19 cellular contexts compared by ENCODE assay signal in genomic region chr22:38730411-38730871, GRCh38. TPM values are rescaled to one million over a fixed set of nuclear protein-coding genes. Genes with fewer than 3 reads are reported as not detected.
DNase-seq lines count a peak whose midpoint lies in the region; ATAC-seq and TF ChIP-seq lines count a peak whose summit lies in the region.
"Had no signal": no experiment of that assay in that cellular context is flagged by ENCODE, and none has a peak within 500 bp of the region (broad histone marks: within the 10 kb centered on the region; RNA-seq: fewer than 3 reads in every experiment).

No MANE protein-coding gene starts in this region.

- intact Hi-C loops in CD4-positive, alpha-beta memory T cell (cut with micrococcal nuclease) = loop anchor here (5.0 kb wide), 1 partner anchor 112 kb away; the partner anchor contains the start of gene NPTXR
- intact Hi-C loops in esophagus squamous epithelium (cut with DNase I) = no loop called here

- H3K4me3 Mint-ChIP-seq in CD4-positive, alpha-beta memory T cell = peak overlapping the region in 1 of 8 donors; percentile 17
- H3K4me3 Mint-ChIP-seq in activated naive CD8-positive, alpha-beta T cell treated with anti-CD3 and anti-CD28 coated beads for 36 hours = no peak overlapping the region
- peak overlapping the region in 3 of 10 donors; percentile 25 to 61 (median 26) for H3K4me3 Mint-ChIP-seq in naive thymus-derived CD8-positive, alpha-beta T cell
- H3K4me3 Mint-ChIP-seq: dendritic cell treated with granulocyte-macrophage colony-stimulating factor and Interleukin-4, amounts not matched to agents 40 ng/mL and 50 ng/mL, for 4 days had no signal

- H3K4me1 ChIP-seq in BLaER1 = peaks cover 83% of the 10 kb centered on the region
- H3K4me1 ChIP-seq in CD4-positive, alpha-beta memory T cell (ENCODE audit: insufficient read depth, low read length) = peaks cover 14% of the 10 kb centered on the region
- peaks cover 21 to 42% (median 27%) of the 10 kb centered on the region in 3 donors for H3K4me1 ChIP-seq in esophagus squamous epithelium

- ATAC-seq in naive thymus-derived CD8-positive, alpha-beta T cell = no peak
- ATAC-seq: body of pancreas, esophagus mucosa, HCT116, SK-N-SH treated with all-trans-retinoic acid at 6 μM for 48 hours had no signal

- no peak for TF ChIP-seq CTCF in esophagus squamous epithelium (IDR thresholded peaks at IDR 0.05)

- peaks cover 0 to 4% (median 0%) of the 10 kb centered on the region in 8 donors for H3K9me3 Mint-ChIP-seq in CD4-positive, alpha-beta memory T cell
- no peaks in the 10 kb centered on the region for H3K9me3 Mint-ChIP-seq in activated naive CD8-positive, alpha-beta T cell treated with anti-CD3 and anti-CD28 coated beads for 36 hours
- no peaks in the 10 kb centered on the region for H3K9me3 Mint-ChIP-seq in naive thymus-derived CD8-positive, alpha-beta T cell
- H3K9me3 Mint-ChIP-seq: dendritic cell treated with granulocyte-macrophage colony-stimulating factor and Interleukin-4, amounts not matched to agents 40 ng/mL and 50 ng/mL, for 4 days had no signal

- H3K9me3 ChIP-seq in BLaER1 = no peaks in the 10 kb centered on the region
- no peaks in the 10 kb centered on the region for H3K9me3 ChIP-seq in CD4-positive, alpha-beta memory T cell (ENCODE audit: control insufficient read depth in 1 of 2, low read length in 2 of 2)
- H3K9me3 ChIP-seq in esophagus squamous epithelium = no peaks in the 10 kb centered on the region
- H3K9me3 ChIP-seq: BLaER1 treated with 17β-estradiol and CSF1 and Interleukin-3, amounts not matched to agents 10 nM and 100 nM; body of pancreas; thyroid gland had no signal

- peaks cover 41 to 84% of the 10 kb centered on the region in 2 donors for H3K36me3 Mint-ChIP-seq in CD4-positive, alpha-beta memory T cell
- H3K36me3 Mint-ChIP-seq in activated naive CD8-positive, alpha-beta T cell treated with anti-CD3 and anti-CD28 coated beads for 36 hours = peaks cover 19% of the 10 kb centered on the region
- peaks cover under 1 to 77% (median 8%) of the 10 kb centered on the region in 3 donors for H3K36me3 Mint-ChIP-seq in naive thymus-derived CD8-positive, alpha-beta T cell

- H3K4me2 ChIP-seq in BLaER1 = peak overlapping the region; percentile 83; the same call in 1 of the 2 replicates
- H3K4me2 ChIP-seq: BLaER1 treated with 17β-estradiol and CSF1 and Interleukin-3, amounts not matched to agents 10 nM and 100 nM; PC-9 had no signal

- H3K27me3 Mint-ChIP-seq in CD4-positive, alpha-beta memory T cell = no peaks in the 10 kb centered on the region
- H3K27me3 Mint-ChIP-seq in activated naive CD8-positive, alpha-beta T cell treated with anti-CD3 and anti-CD28 coated beads for 36 hours = no peaks in the 10 kb centered on the region
- no peaks in the 10 kb centered on the region for H3K27me3 Mint-ChIP-seq in naive thymus-derived CD8-positive, alpha-beta T cell
- H3K27me3 Mint-ChIP-seq: dendritic cell treated with granulocyte-macrophage colony-stimulating factor and Interleukin-4, amounts not matched to agents 40 ng/mL and 50 ng/mL, for 4 days had no signal

- H3K36me3 ChIP-seq in BLaER1 = peaks cover 98% of the 10 kb centered on the region
- peaks cover 77% of the 10 kb centered on the region for H3K36me3 ChIP-seq in CD4-positive, alpha-beta memory T cell (ENCODE audit: insufficient read depth, low read length)
- peaks cover 60 to 88% (median 72%) of the 10 kb centered on the region in 3 donors for H3K36me3 ChIP-seq in esophagus squamous epithelium

- no peaks in the 10 kb centered on the region for H3K27me3 ChIP-seq in BLaER1
- no peaks in the 10 kb centered on the region for H3K27me3 ChIP-seq in CD4-positive, alpha-beta memory T cell (ENCODE audit: insufficient read depth, low read length)
- H3K27me3 ChIP-seq in esophagus squamous epithelium = no peaks in the 10 kb centered on the region
- H3K27me3 ChIP-seq: BLaER1 treated with 17β-estradiol and CSF1 and Interleukin-3, amounts not matched to agents 10 nM and 100 nM; body of pancreas; thyroid gland had no signal

- CTCF ChIA-PET in CD4-positive, alpha-beta memory T cell (lab: Charles Lee; ENCODE audit: partially characterized antibody) = interaction anchor here (0.7 to 7.5 kb wide), 6 partner anchors 9 to 113 kb away, joined by 3 to 74 read pairs (median 26); partner anchors contain the start of gene NPTXR

- 92 to 100% methylated on average over 5 to 13 of the region's 13 CpGs for WGBS in esophagus squamous epithelium, 2 donors

- H3K4me3 ChIP-seq in BLaER1 (no peak overlapping the region), esophagus squamous epithelium (no peak overlapping the region)
- no peak overlapping the region for H3K4me3 ChIP-seq in CD4-positive, alpha-beta memory T cell (ENCODE audit: low read length in 2 of 2)
- H3K4me3 ChIP-seq: BLaER1 treated with 17β-estradiol and CSF1 and Interleukin-3, amounts not matched to agents 10 nM and 100 nM; body of pancreas; PC-9; thyroid gland had no signal

- POLR2A ChIA-PET in CD4-positive, alpha-beta memory T cell (lab: Charles Lee; ENCODE audit: partially characterized antibody) = interaction anchor here (0.8 to 42.6 kb wide), 9 partner anchors 4 to 113 kb away, joined by 3 to 1746 read pairs (median 29); partner anchors contain the start of genes GTPBP1, JOSD1, NPTXR and SUN2
- POLR2A ChIA-PET in naive thymus-derived CD8-positive, alpha-beta T cell (lab: Charles Lee) = interaction anchor here (0.5 to 37.2 kb wide), 10 partner anchors 8 to 141 kb away, joined by 3 to 1495 read pairs (median 4); partner anchors contain the start of genes CBX6, GTPBP1, NPTXR and SUN2

- peaks cover 81% of the 10 kb centered on the region for H4K20me1 ChIP-seq in BLaER1

- DNase-seq in CD4-positive, alpha-beta memory T cell = no peak
- DNase-seq in activated naive CD8-positive, alpha-beta T cell treated with anti-CD3 and anti-CD28 coated beads for 36 hours = no peak
- no peak for DNase-seq in naive thymus-derived CD8-positive, alpha-beta T cell
- DNase-seq in DMS153 (lab: John Stamatoyannopoulos, UW) (no peak), esophagus squamous epithelium (lab: John Stamatoyannopoulos, UW) (no peak), DMS53 (lab: John Stamatoyannopoulos, UW) (no peak)
- DNase-seq: activated CD4-positive, alpha-beta T cell treated with anti-CD3 and anti-CD28 coated beads, Interleukin-2, amount 50 U/mL, for 48 hours; activated effector memory CD4-positive, alpha-beta T cell treated with Interleukin-2 at 50 U/mL for 16 hours; DMS79 treated with DMSO at 0.1 percent for 48 hours; NCI-H1436; PC-9; thyroid gland had no signal

- H3K27ac ChIP-seq in BLaER1 (no peak overlapping the region), esophagus squamous epithelium (no peak overlapping the region)
- no peak overlapping the region for H3K27ac ChIP-seq in CD4-positive, alpha-beta memory T cell (ENCODE audit: low read depth, low read length)
- H3K27ac ChIP-seq: BLaER1 treated with 17β-estradiol and CSF1 and Interleukin-3, amounts not matched to agents 10 nM and 100 nM; PC-9; thyroid gland had no signal

- 0 out of 2 replicates have a peak overlapping the region, but pooled peaks have one; percentile 15 for H3K9ac ChIP-seq in BLaER1

- TF ChIP-seq POLR2A in esophagus squamous epithelium (IDR thresholded peaks at IDR 0.05) = no peak

- H3K4me1 Mint-ChIP-seq in CD4-positive, alpha-beta memory T cell = peaks cover 12 to 34% (median 21%) of the 10 kb centered on the region in 4 donors
- peaks cover 26% of the 10 kb centered on the region for H3K4me1 Mint-ChIP-seq in activated naive CD8-positive, alpha-beta T cell treated with anti-CD3 and anti-CD28 coated beads for 36 hours
- H3K4me1 Mint-ChIP-seq in naive thymus-derived CD8-positive, alpha-beta T cell = peaks cover 18 to 51% (median 32%) of the 10 kb centered on the region in 4 donors

- peak overlapping the region; percentile 16 to 91 (median 69) for H3K27ac Mint-ChIP-seq in CD4-positive, alpha-beta memory T cell
- H3K27ac Mint-ChIP-seq in activated naive CD8-positive, alpha-beta T cell treated with anti-CD3 and anti-CD28 coated beads for 36 hours = peak overlapping the region; percentile 34
- H3K27ac Mint-ChIP-seq in naive thymus-derived CD8-positive, alpha-beta T cell = peak overlapping the region; percentile 31 to 93 (median 79)
- H3K27ac Mint-ChIP-seq: dendritic cell treated with granulocyte-macrophage colony-stimulating factor and Interleukin-4, amounts not matched to agents 40 ng/mL and 50 ng/mL, for 4 days had no signal

RNA-seq across cellular contexts. Expression of gene GTPBP1, which starts 24.7 kb away (rescaled TPM):
- 10 to 100 TPM; 94.1 to 96.6 TPM for total RNA-seq in CD4-positive, alpha-beta memory T cell
- 10 to 100 TPM; 14.6 to 30.8 TPM for polyA plus RNA-seq in CD4-positive, alpha-beta memory T cell
- total RNA-seq in activated naive CD8-positive, alpha-beta T cell treated with anti-CD3 and anti-CD28 coated beads for 36 hours = 10 to 100 TPM; 82.4 TPM
- 10 to 100 TPM; 64.6 to 73.3 TPM for total RNA-seq in naive thymus-derived CD8-positive, alpha-beta T cell
- polyA plus RNA-seq in naive thymus-derived CD8-positive, alpha-beta T cell = 10 to 100 TPM; 17.2 to 29.3 (median 22.6) TPM
- 10 to 100 TPM; 15.3 to 37.4 (median 32.0) TPM for total RNA-seq in esophagus squamous epithelium

RNA-seq across cellular contexts. Expression of gene SUN2, which starts 25.4 kb away (rescaled TPM):
- 1,000 to 10,000 TPM in 1 of 2 experiments, 100 to 1,000 TPM in 1; 988 to 1,004 TPM for total RNA-seq in CD4-positive, alpha-beta memory T cell
- polyA plus RNA-seq in CD4-positive, alpha-beta memory T cell = 100 to 1,000 TPM; 323 to 643 TPM
- 10 to 100 TPM; 72.3 to 74.2 TPM for total RNA-seq in activated naive CD8-positive, alpha-beta T cell treated with anti-CD3 and anti-CD28 coated beads for 36 hours
- 1,000 to 10,000 TPM; 1,061 to 1,073 TPM for total RNA-seq in naive thymus-derived CD8-positive, alpha-beta T cell
- 100 to 1,000 TPM; 491 to 802 (median 518) TPM for polyA plus RNA-seq in naive thymus-derived CD8-positive, alpha-beta T cell
- total RNA-seq in esophagus squamous epithelium = 100 to 1,000 TPM in 3 of 4 donors, 10 to 100 TPM in 1; 94.2 to 307 (median 191) TPM

RNA-seq across cellular contexts. Expression of gene JOSD1, which starts 29.7 kb away (rescaled TPM):
- total RNA-seq in CD4-positive, alpha-beta memory T cell = 10 to 100 TPM; 64.6 to 65.4 TPM
- 1 to 10 TPM; 8.0 to 9.6 TPM for polyA plus RNA-seq in CD4-positive, alpha-beta memory T cell
- total RNA-seq in activated naive CD8-positive, alpha-beta T cell treated with anti-CD3 and anti-CD28 coated beads for 36 hours = 10 to 100 TPM; 79.4 to 83.7 TPM
- 10 to 100 TPM; 50.5 to 52.6 TPM for total RNA-seq in naive thymus-derived CD8-positive, alpha-beta T cell
- 1 to 10 TPM; 6.7 to 8.2 (median 7.8) TPM for polyA plus RNA-seq in naive thymus-derived CD8-positive, alpha-beta T cell
- total RNA-seq in esophagus squamous epithelium = 10 to 100 TPM; 27.8 to 48.8 (median 33.1) TPM

RNA-seq across cellular contexts. Expression of gene TOMM22, which starts 48.7 kb away (rescaled TPM):
- 10 to 100 TPM; 41.2 to 42.3 TPM for total RNA-seq in CD4-positive, alpha-beta memory T cell
- 10 to 100 TPM; 60.3 to 78.9 TPM for polyA plus RNA-seq in CD4-positive, alpha-beta memory T cell
- 100 to 1,000 TPM; 193 to 211 TPM for total RNA-seq in activated naive CD8-positive, alpha-beta T cell treated with anti-CD3 and anti-CD28 coated beads for 36 hours
- 10 to 100 TPM; 56.1 to 60.9 TPM for total RNA-seq in naive thymus-derived CD8-positive, alpha-beta T cell
- 10 to 100 TPM; 67.2 to 79.3 (median 75.9) TPM for polyA plus RNA-seq in naive thymus-derived CD8-positive, alpha-beta T cell
- 10 to 100 TPM; 23.4 to 73.7 (median 57.2) TPM for total RNA-seq in esophagus squamous epithelium
